In genomic region chr2:218022131-218022850, GRCh38 we compare ENCODE assay signal across 21 cellular contexts. TPM values are rescaled to one million over a fixed set of nuclear protein-coding genes. Genes with fewer than 3 reads are reported as not detected.
DNase-seq lines count a peak whose midpoint lies in the region; ATAC-seq, FAIRE-seq and TF ChIP-seq lines count a peak whose summit lies in the region.
"Had no signal": no experiment of that assay in that cellular context is flagged by ENCODE, and none has a peak within 500 bp of the region (broad histone marks: within the 10 kb centered on the region; RNA-seq: fewer than 3 reads in every experiment).

No MANE protein-coding gene starts in this region.

- H2BK120ac ChIP-seq in H9 (ENCODE audit: low read depth, low read length, poor library complexity, severe bottlenecking) = no peak overlapping the region

- no peak overlapping the region for H2BK12ac ChIP-seq in H9 (ENCODE audit: insufficient read length, low read depth, low read length)

- ATAC-seq in HG03196 (IDR thresholded peaks at IDR 0.05; ENCODE audit: unreplicated experiment) = no peak
- ATAC-seq: esophagus mucosa, left lobe of liver had no signal

- H2AK5ac ChIP-seq in H9 (ENCODE audit: insufficient read length, low read length) = no peak overlapping the region

- FAIRE-seq in HTR-8/SVneo (lab: Jason Lieb, UNC) = no peak

- DNase-seq in 8988T = peak; percentile 14
- peak; percentile 23 for DNase-seq in H9
- peak; percentile 20 for DNase-seq in glutamatergic neuron
- DNase-seq in posterior vena cava (ENCODE audit: low spot score) = peak; percentile 38
- DNase-seq in HTR-8/SVneo (ENCODE audit: insufficient read length, low spot score) = no peak
- DNase-seq in esophagus squamous epithelium (lab: John Stamatoyannopoulos, UW) = no peak
- no peak for DNase-seq in HK-2 (ENCODE audit: unreplicated experiment)
- DNase-seq: activated CD8-positive, alpha-beta memory T cell treated with anti-CD3 and anti-CD28 coated beads, Interleukin-2, amount 50 U/mL, for 48 hours; activated gamma-delta T cell treated with Interleukin-2 at 50 U/mL for 16 hours; amygdala; DMS79 treated with DMSO at 0.1 percent for 48 hours; effector CD4-positive, alpha-beta T cell; HCEC 1CT; Karpas-422; NCI-H187; NCI-H748 treated with DMSO at 0.1 percent for 48 hours had no signal

- no peak overlapping the region; a peak in 1 of 7 replicates for H3K27ac Mint-ChIP-seq in H9
- H3K27ac Mint-ChIP-seq in glutamatergic neuron (ENCODE audit: unreplicated experiment) = no peak overlapping the region
- H3K27ac Mint-ChIP-seq: T-helper 1 cell treated with Interleukin-12 subunit alpha and Interleukin-12 subunit beta and Interleukin-4 antibody, amounts not matched to agents 30 μg/mL and 1 μg/mL, for 36 hours had no signal

- H3K27ac ChIP-seq in H9 (ENCODE audit: insufficient read length, low read depth, low read length) (no peak overlapping the region), esophagus squamous epithelium (no peak overlapping the region)
- H3K27ac ChIP-seq: neutrophil had no signal

- H3K4me2 ChIP-seq in H9 (ENCODE audit: insufficient read depth, insufficient read length, low read length) = no peak overlapping the region

- intact Hi-C loops in posterior vena cava (cut with DNase I) (no loop called here), esophagus squamous epithelium (cut with DNase I) (no loop called here)

- no peak overlapping the region for H3K4me3 ChIP-seq in esophagus squamous epithelium

- no peaks in the 10 kb centered on the region for H3K9me3 ChIP-seq in H9 (ENCODE audit: control insufficient read depth, low read depth, low read length)
- no peaks in the 10 kb centered on the region for H3K9me3 ChIP-seq in esophagus squamous epithelium
- H3K9me3 ChIP-seq: neutrophil had no signal

- H3T11ph ChIP-seq in H9 (ENCODE audit: low read length) = no peak overlapping the region

- H3K14ac ChIP-seq in H9 (ENCODE audit: insufficient read depth, low read length) = 0 out of 2 replicates have a peak overlapping the region, but pooled peaks have one; percentile 51

- no peak overlapping the region for H3K23ac ChIP-seq in H9 (ENCODE audit: insufficient read length, low read depth, low read length)

- no peak overlapping the region for H3K9ac ChIP-seq in H9 (ENCODE audit: extremely low read depth, insufficient read length, low read length)

- H3K36me3 Mint-ChIP-seq in H9 (ENCODE audit: insufficient read depth in 1 of 3, low read depth in 3 of 3) (no peaks in the 10 kb centered on the region), glutamatergic neuron (ENCODE audit: unreplicated experiment) (no peaks in the 10 kb centered on the region)

- H3K4me1 Mint-ChIP-seq in H9 (peaks cover 27 to 50% of the 10 kb centered on the region in 2 experiments), glutamatergic neuron (ENCODE audit: low read depth, unreplicated experiment) (peaks cover 17% of the 10 kb centered on the region)

- H3K4me3 Mint-ChIP-seq in H9 (no peak overlapping the region), glutamatergic neuron (ENCODE audit: unreplicated experiment) (no peak overlapping the region)
- H3K4me3 Mint-ChIP-seq: T-helper 1 cell treated with Interleukin-12 subunit alpha and Interleukin-12 subunit beta and Interleukin-4 antibody, amounts not matched to agents 30 μg/mL and 1 μg/mL, for 36 hours had no signal

- H3K79me2 ChIP-seq in H9 (ENCODE audit: insufficient read depth, low read length) = no peaks in the 10 kb centered on the region

- H3K23me2 ChIP-seq in H9 (ENCODE audit: insufficient read length, low read depth, low read length, poor library complexity, severe bottlenecking) = no peaks in the 10 kb centered on the region

- no peak overlapping the region for H4K8ac ChIP-seq in H9 (replicated peaks; ENCODE audit: insufficient read length, low read depth, low read length)

- H3K4me1 ChIP-seq in H9 (ENCODE audit: insufficient read depth, low read length) (peaks cover 3% of the 10 kb centered on the region; the same call in 1 of the 2 replicates), esophagus squamous epithelium (peaks cover 22 to 64% (median 26%) of the 10 kb centered on the region in 3 donors)

- H3K27me3 ChIP-seq in H9 (ENCODE audit: insufficient read depth, low read length) (no peaks in the 10 kb centered on the region), esophagus squamous epithelium (no peaks in the 10 kb centered on the region)
- H3K27me3 ChIP-seq: neutrophil had no signal

- H4K5ac ChIP-seq in H9 (ENCODE audit: insufficient read length, low read depth, low read length) = no peak overlapping the region

- TF ChIP-seq CTCF in H9 (conservative IDR thresholded peaks at IDR 0.05) (no peak), glutamatergic neuron (IDR thresholded peaks at IDR 0.05; ENCODE audit: partially characterized antibody, unreplicated experiment) (no peak), esophagus squamous epithelium (IDR thresholded peaks at IDR 0.05) (no peak)

- TF ChIP-seq POLR2A in esophagus squamous epithelium (IDR thresholded peaks at IDR 0.05) = no peak

- no peaks in the 10 kb centered on the region for H3K36me3 ChIP-seq in esophagus squamous epithelium
- H3K36me3 ChIP-seq: neutrophil had no signal

- H3K56ac ChIP-seq in H9 (ENCODE audit: insufficient read length, low read depth, low read length) = no peak overlapping the region

- no peaks in the 10 kb centered on the region for H4K20me1 ChIP-seq in H9 (ENCODE audit: control insufficient read depth, insufficient read depth, insufficient read length)

- H4K91ac ChIP-seq in H9 (ENCODE audit: insufficient read length, low read depth, low read length) = no peak overlapping the region

- no peak overlapping the region for H3K18ac ChIP-seq in H9 (ENCODE audit: insufficient read length, low read depth, low read length)

- H3K9me3 Mint-ChIP-seq in H9 (no peaks in the 10 kb centered on the region), glutamatergic neuron (ENCODE audit: unreplicated experiment) (no peaks in the 10 kb centered on the region)
- H3K9me3 Mint-ChIP-seq: T-helper 1 cell treated with Interleukin-12 subunit alpha and Interleukin-12 subunit beta and Interleukin-4 antibody, amounts not matched to agents 30 μg/mL and 1 μg/mL, for 36 hours had no signal

- no peaks in the 10 kb centered on the region for H3K79me1 ChIP-seq in H9 (ENCODE audit: insufficient read depth, low read depth, low read length, poor library complexity, severe bottlenecking)

- no peak overlapping the region for H2AFZ ChIP-seq in H9 (ENCODE audit: low read length)

- H2BK15ac ChIP-seq in H9 (ENCODE audit: low read depth, low read length) = no peak overlapping the region

- H2BK20ac ChIP-seq in H9 (ENCODE audit: low read depth, low read length, poor library complexity, severe bottlenecking) = no peak overlapping the region

- H3K4ac ChIP-seq in H9 (ENCODE audit: low read depth, low read length) = no peak overlapping the region

- H2BK5ac ChIP-seq in H9 (ENCODE audit: insufficient read length, low read length) = no peak overlapping the region

- no CpG with 5 or more reads among the region's 10 CpGs for WGBS in H9 (ENCODE audit: extremely low coverage, insufficient read length, low lambda C conversion rate)
- 84 to 87% methylated on average over 3 to 5 of the region's 10 CpGs for WGBS in esophagus squamous epithelium, 2 donors

- H3K27me3 Mint-ChIP-seq in H9 (ENCODE audit: low read depth) (peaks cover 11% of the 10 kb centered on the region), glutamatergic neuron (ENCODE audit: unreplicated experiment) (peaks cover 16% of the 10 kb centered on the region)

RNA-seq across cellular contexts. Expression of gene TNS1, which starts 19.5 kb away (rescaled TPM):
- total RNA-seq in H9 (2021) = 3.2 and 3.4 TPM in 2 replicates
- 3.2 TPM for total RNA-seq in glutamatergic neuron (ENCODE audit: unreplicated experiment)
- total RNA-seq in posterior vena cava = 1,000 to 10,000 TPM; 1,255 to 1,508 TPM
- 100 to 1,000 TPM in 1 of 4 donors, 10 to 100 TPM in 3; 34.7 to 201 (median 59.2) TPM for total RNA-seq in esophagus squamous epithelium

RNA-seq across cellular contexts. Expression of gene RUFY4, which starts 46.8 kb away (rescaled TPM):
- total RNA-seq in H9 (2021) = 0.44 and 0.66 TPM in 2 replicates
- not detected for total RNA-seq in glutamatergic neuron (ENCODE audit: unreplicated experiment)
- under 1 TPM in 1 of 2 donors, not detected in 1; 0.14 TPM for total RNA-seq in posterior vena cava
- total RNA-seq in esophagus squamous epithelium = not detected
- total RNA-seq: left lobe of liver had no signal

Comparison
In these comparisons a context has a peak if more than half of its experiments do, and no peak if none do; other contexts are left out.
1. DNase-seq: peak in 8988T (single experiment), H9 (single experiment), glutamatergic neuron (single experiment) and posterior vena cava (single experiment); none in HTR-8/SVneo (single experiment), esophagus squamous epithelium (single experiment) and HK-2 (single experiment).